ENCODE assay signal across 35 cellular contexts in genomic region chr9:38761334-38761733, GRCh38. TPM values are rescaled to one million over a fixed set of nuclear protein-coding genes. Genes with fewer than 3 reads are reported as not detected.
DNase-seq lines count a peak whose midpoint lies in the region; ATAC-seq and TF ChIP-seq lines count a peak whose summit lies in the region.
"Had no signal": no experiment of that assay in that cellular context is flagged by ENCODE, and none has a peak within 500 bp of the region (broad histone marks: within the 10 kb centered on the region; RNA-seq: fewer than 3 reads in every experiment).

No MANE protein-coding gene starts in this region.

- H3K27ac ChIP-seq in HUES48 (ENCODE audit: low read depth, low read length) (peak overlapping the region; percentile 90), mesenchymal stem cell (ENCODE audit: low read length, poor library complexity, severe bottlenecking) (no peak overlapping the region), upper lobe of right lung (no peak overlapping the region), adrenal gland (no peak overlapping the region)
- H3K27ac ChIP-seq: BLaER1, ovary, right atrium auricular region, spleen, vagina had no signal

- H3K4me3 ChIP-seq in BE2C (ENCODE audit: low read depth, low read length) (peak overlapping the region; percentile 8), HUES48 (ENCODE audit: low read depth, low read length) (peak overlapping the region; percentile 27; the same call in 1 of the 2 replicates), choroid plexus epithelial cell (ENCODE audit: low read depth, low read length) (no peak overlapping the region), mesenchymal stem cell (ENCODE audit: insufficient read depth in 1 of 2, low read depth in 1 of 2, low read length in 2 of 2) (no peak overlapping the region), upper lobe of right lung (no peak overlapping the region), adrenal gland (no peak overlapping the region)
- H3K4me3 ChIP-seq: BLaER1, ovary, right atrium auricular region, spleen, vagina had no signal

- no peak overlapping the region for H3K18ac ChIP-seq in mesenchymal stem cell (ENCODE audit: low read depth in 1 of 2, low read length in 2 of 2)

- 15% methylated on average over 3 of the region's 3 CpGs for WGBS in mesenchymal stem cell
- WGBS in adrenal gland, 4 donors = 22 to 35% (median 28%) methylated on average over 3 of the region's 3 CpGs

- H3K79me1 ChIP-seq in mesenchymal stem cell (replicated peaks; ENCODE audit: low read length, poor library complexity, severe bottlenecking) = no peaks in the 10 kb centered on the region

- no peak for TF ChIP-seq CTCF in BE2C (IDR thresholded peaks at IDR 0.05; ENCODE audit: low read depth, low read length)
- no peak for TF ChIP-seq CTCF in choroid plexus epithelial cell (conservative IDR thresholded peaks at IDR 0.05; ENCODE audit: low read depth, low read length)
- no peak for TF ChIP-seq CTCF in upper lobe of right lung (IDR thresholded peaks at IDR 0.05)
- TF ChIP-seq CTCF in adrenal gland (IDR thresholded peaks at IDR 0.05) = no peak

- H2BK12ac ChIP-seq in mesenchymal stem cell (ENCODE audit: low read length in 2 of 2) = no peak overlapping the region

- no peak overlapping the region for H3K14ac ChIP-seq in mesenchymal stem cell (ENCODE audit: low read length in 2 of 2)

- H3K4me1 ChIP-seq in BE2C (peaks cover 12% of the 10 kb centered on the region), HUES48 (ENCODE audit: control insufficient read depth, insufficient read depth, low read length) (peaks cover 16% of the 10 kb centered on the region), mesenchymal stem cell (ENCODE audit: control insufficient read depth, insufficient read depth, low read depth, low read length) (no peaks in the 10 kb centered on the region), upper lobe of right lung (no peaks in the 10 kb centered on the region), adrenal gland (replicated peaks in 1 of 2) (no peaks in the 10 kb centered on the region)
- H3K4me1 ChIP-seq: BLaER1, right atrium auricular region, spleen, vagina had no signal

- no peak overlapping the region for H2BK15ac ChIP-seq in mesenchymal stem cell (ENCODE audit: low read depth, poor library complexity, severe bottlenecking)

- no peak for TF ChIP-seq POLR2A in adrenal gland (IDR thresholded peaks at IDR 0.05)

- no peak overlapping the region for H4K91ac ChIP-seq in mesenchymal stem cell (ENCODE audit: low read length)

- peak overlapping the region; percentile 9 for H3K4me2 ChIP-seq in mesenchymal stem cell (ENCODE audit: low read length, poor library complexity, severe bottlenecking)
- H3K4me2 ChIP-seq: BLaER1 had no signal

- no peak overlapping the region for H3K9ac ChIP-seq in HUES48 (ENCODE audit: low read depth, low read length)
- no peak overlapping the region for H3K9ac ChIP-seq in mesenchymal stem cell (ENCODE audit: low read length)
- H3K9ac ChIP-seq: BLaER1 had no signal

- no peak for ATAC-seq in upper lobe of right lung
- ATAC-seq: activated CD8-positive, alpha-beta T cell treated with anti-CD3 and anti-CD28 coated beads for 36 hours; esophagus mucosa; naive thymus-derived CD4-positive, alpha-beta T cell; stimulated activated effector memory CD8-positive, alpha-beta T cell treated with anti-CD3 and anti-CD28 coated beads, Interleukin-12 subunit alpha, Interleukin-12 subunit beta, amount 100 ng/mL, for 72 hours had no signal

- no peaks in the 10 kb centered on the region for H3K27me3 ChIP-seq in BE2C
- no peaks in the 10 kb centered on the region for H3K27me3 ChIP-seq in HUES48 (ENCODE audit: control insufficient read depth, insufficient read depth, low read length)
- no peaks in the 10 kb centered on the region for H3K27me3 ChIP-seq in mesenchymal stem cell (ENCODE audit: control insufficient read depth in 1 of 2, insufficient read depth in 1 of 2, low read length in 2 of 2)
- H3K27me3 ChIP-seq in upper lobe of right lung = no peaks in the 10 kb centered on the region
- H3K27me3 ChIP-seq in adrenal gland = no peaks in the 10 kb centered on the region
- H3K27me3 ChIP-seq: BLaER1, ovary, right atrium auricular region, vagina had no signal

- no peak overlapping the region for H2BK120ac ChIP-seq in mesenchymal stem cell (ENCODE audit: low read depth, low read length)

- no peak overlapping the region for H3K23ac ChIP-seq in mesenchymal stem cell (ENCODE audit: low read length in 2 of 2)

- H3K36me3 ChIP-seq in BE2C (no peaks in the 10 kb centered on the region), HUES48 (ENCODE audit: control insufficient read depth, insufficient read depth, low read length) (no peaks in the 10 kb centered on the region), mesenchymal stem cell (ENCODE audit: control insufficient read depth in 1 of 2, insufficient read depth in 2 of 2, low read depth in 1 of 2, low read length in 2 of 2) (no peaks in the 10 kb centered on the region), upper lobe of right lung (no peaks in the 10 kb centered on the region), adrenal gland (replicated peaks in 1 of 2) (no peaks in the 10 kb centered on the region)
- H3K36me3 ChIP-seq: BLaER1, ovary, right atrium auricular region, spleen, vagina had no signal

- no peak overlapping the region for H2AFZ ChIP-seq in mesenchymal stem cell (ENCODE audit: low read depth, low read length)

- no peak overlapping the region for H2BK5ac ChIP-seq in mesenchymal stem cell (ENCODE audit: low read depth, low read length, poor library complexity, severe bottlenecking)

- no peaks in the 10 kb centered on the region for H3K9me3 ChIP-seq in BE2C
- H3K9me3 ChIP-seq in HUES48 (ENCODE audit: control insufficient read depth, insufficient read depth, low read length) = no peaks in the 10 kb centered on the region
- H3K9me3 ChIP-seq in mesenchymal stem cell (ENCODE audit: control insufficient read depth, low read length) = no peaks in the 10 kb centered on the region
- no peaks in the 10 kb centered on the region for H3K9me3 ChIP-seq in upper lobe of right lung
- H3K9me3 ChIP-seq in adrenal gland (replicated peaks in 1 of 3) = no peaks in the 10 kb centered on the region
- H3K9me3 ChIP-seq: ovary, right atrium auricular region, vagina had no signal

- no peak overlapping the region for H4K8ac ChIP-seq in mesenchymal stem cell (ENCODE audit: low read length)

- intact Hi-C loops in upper lobe of right lung (cut with DNase I) = no loop called here
- intact Hi-C loops in adrenal gland (cut with DNase I) = no loop called here

- DNase-seq in BE2C = no peak
- peak; percentile 17 for DNase-seq in choroid plexus epithelial cell (ENCODE audit: low read depth)
- no peak for DNase-seq in mesenchymal stem cell
- no peak for DNase-seq in DMS114 treated with DMSO at 0.1 percent for 48 hours (lab: John Stamatoyannopoulos, UW; ENCODE audit: unreplicated experiment)
- no peak for DNase-seq in upper lobe of right lung
- DNase-seq in superior temporal gyrus (ENCODE audit: extremely low spot score) = no peak
- no peak for DNase-seq in adrenal gland
- DNase-seq: ACHN; activated CD4-positive, CD25-positive, alpha-beta regulatory T cell treated with anti-CD3 and anti-CD28 coated beads, Interleukin-2, amount 50 U/mL, for 72 hours; activated CD8-positive, alpha-beta T cell treated with anti-CD3 and anti-CD28 coated beads for 36 hours; activated effector memory CD4-positive, alpha-beta T cell treated with Interleukin-2 at 50 U/mL for 16 hours; activated naive CD8-positive, alpha-beta T cell treated with anti-CD3 and anti-CD28 coated beads, Interleukin-2, amount 10 ng/mL, durations not matched to agents 7 days and 5 days; COR-L47; DMS79 treated with DMSO at 0.1 percent for 48 hours; effector memory CD4-positive, alpha-beta T cell; foreskin melanocyte; naive thymus-derived CD4-positive, alpha-beta T cell; NCI-H1105 treated with DMSO at 0.1 percent for 48 hours; NCI-H2081; NCI-H345; NCI-H82; ovary; SHP77; spleen; stimulated activated CD4-positive, alpha-beta T cell treated with anti-CD3 and anti-CD28 coated beads, Interleukin-2, amount 100 ng/mL, for 48 hours had no signal

- no peak overlapping the region for H3K4ac ChIP-seq in mesenchymal stem cell (ENCODE audit: low read depth in 1 of 2, low read length in 2 of 2)

- no peak overlapping the region for H2AK5ac ChIP-seq in mesenchymal stem cell (ENCODE audit: low read length, severe bottlenecking)

RNA-seq across cellular contexts. Expression of gene FAM240B, which starts 41.4 kb away (rescaled TPM):
- polyA plus RNA-seq in BE2C (2012; ENCODE audit: insufficient read depth, insufficient read length, low read depth) = not detected
- not detected for polyA plus RNA-seq in mesenchymal stem cell (2013, experiment 1 of 2)
- not detected for polyA plus RNA-seq in mesenchymal stem cell (2013, experiment 2 of 2)
- total RNA-seq in upper lobe of right lung = not detected
- not detected for total RNA-seq in adrenal gland
- polyA plus RNA-seq in adrenal gland = not detected
- total RNA-seq: activated CD8-positive, alpha-beta T cell treated with anti-CD3 and anti-CD28 coated beads for 36 hours; activated naive CD8-positive, alpha-beta T cell treated with anti-CD3 and anti-CD28 coated beads, Interleukin-2, amount 10 ng/mL, durations not matched to agents 7 days and 5 days; cerebellum; esophagus mucosa; kidney epithelial cell; naive thymus-derived CD4-positive, alpha-beta T cell; ovary; right atrium auricular region; spleen; temporal lobe; vagina had no signal
- polyA plus RNA-seq: IgD-negative memory B cell; naive thymus-derived CD4-positive, alpha-beta T cell; ovary; spleen had no signal

Comparison
In these comparisons a context has a peak if more than half of its experiments do, and no peak if none do; other contexts are left out.
1. H3K4me3 ChIP-seq: peak in BE2C (single experiment) and HUES48 (single experiment); none in choroid plexus epithelial cell (single experiment), mesenchymal stem cell (0 of 2), upper lobe of right lung (single experiment) and adrenal gland (0 of 4).